Comparison of ENCODE assay signal across 14 cellular contexts in the genomic region with DNA sequence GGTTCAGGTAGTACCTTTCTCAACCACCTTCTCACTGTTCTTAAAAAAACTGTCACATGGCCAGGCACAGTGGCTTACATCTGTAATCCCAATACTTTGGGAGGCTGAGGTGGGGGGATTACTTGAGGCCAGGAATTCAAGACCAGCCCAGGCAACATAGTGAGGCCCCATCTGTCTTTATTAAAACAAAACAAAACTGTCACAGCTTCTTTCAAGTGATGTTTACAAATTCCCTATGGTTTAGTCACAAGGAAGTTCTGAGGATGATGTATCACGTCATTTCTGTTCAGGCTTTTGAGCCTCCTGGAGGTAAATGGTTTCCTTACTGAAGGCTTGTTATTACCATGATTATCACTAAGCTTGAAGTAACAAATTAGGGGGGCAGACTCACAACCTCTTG.
A peak's percentile ranks its signal among the peaks of the same experiment; 100 is the strongest.
DNase-seq lines count a peak whose midpoint lies in the region; ATAC-seq, FAIRE-seq and TF ChIP-seq lines count a peak whose summit lies in the region.
"Had no signal": no experiment of that assay in that cellular context is flagged by ENCODE, and none has a peak within 500 bp of the region (broad histone marks: within the 10 kb centered on the region; RNA-seq: fewer than 3 reads in every experiment).

No MANE protein-coding gene starts in this region.

- H4K12ac ChIP-seq in trophoblast cell (ENCODE audit: low read depth, low read length) = no peak overlapping the region

- DNase-seq in EH (ENCODE audit: low read depth) = peak; percentile 40
- no peak for DNase-seq in RWPE2 (ENCODE audit: low spot score)
- peak; percentile 47 for DNase-seq in fibroblast of mammary gland (ENCODE audit: low read depth)
- DNase-seq in trophoblast cell = peak in 1 of 2 donors; percentile 75
- DNase-seq in activated naive CD4-positive, alpha-beta T cell (lab: John Stamatoyannopoulos, UW) = no peak
- no peak for DNase-seq in heart right ventricle
- DNase-seq in GM12892 (ENCODE audit: insufficient read length) = no peak
- DNase-seq: activated CD4-positive, CD25-positive, alpha-beta regulatory T cell treated with anti-CD3 and anti-CD28 coated beads, Interleukin-2, amount 50 U/mL, for 72 hours; activated T-cell treated with anti-CD3 and anti-CD28 coated beads for 4 hours; anterior cingulate cortex; NCI-H2107; sigmoid colon had no signal

- H3K4me2 ChIP-seq in trophoblast cell (ENCODE audit: low read length) = no peak overlapping the region
- H3K4me2 ChIP-seq: KMS-11 had no signal

- H3K36me3 ChIP-seq in RWPE2 (ENCODE audit: low read depth) = no peaks in the 10 kb centered on the region
- no peaks in the 10 kb centered on the region for H3K36me3 ChIP-seq in trophoblast cell (ENCODE audit: control insufficient read depth in 1 of 2, insufficient read depth in 2 of 2, low read length in 2 of 2)
- H3K36me3 ChIP-seq in heart right ventricle = no peaks in the 10 kb centered on the region
- H3K36me3 ChIP-seq: sigmoid colon had no signal

- H3K79me1 ChIP-seq in trophoblast cell (ENCODE audit: low read length) = peaks cover 7% of the 10 kb centered on the region

- H3K4me3 ChIP-seq in RWPE2 (ENCODE audit: severe bottlenecking) (no peak overlapping the region), fibroblast of mammary gland (ENCODE audit: control insufficient read depth, low read depth, low read length) (no peak overlapping the region), trophoblast cell (ENCODE audit: low read depth, low read length) (no peak overlapping the region), heart right ventricle (no peak overlapping the region)
- H3K4me3 ChIP-seq: sigmoid colon had no signal

- no peak overlapping the region for H2AFZ ChIP-seq in trophoblast cell (ENCODE audit: insufficient read depth, low read length, poor library complexity)

- H3K23ac ChIP-seq in trophoblast cell (ENCODE audit: low read length) = no peak overlapping the region

- H3K4me1 ChIP-seq in RWPE2 (ENCODE audit: insufficient read depth, poor library complexity, severe bottlenecking) = no peaks in the 10 kb centered on the region
- peaks cover 5 to 14% of the 10 kb centered on the region in 2 experiments for H3K4me1 ChIP-seq in trophoblast cell (ENCODE audit: control insufficient read depth in 1 of 2, insufficient read depth in 2 of 2, low read length in 2 of 2)
- H3K4me1 ChIP-seq in heart right ventricle = no peaks in the 10 kb centered on the region
- H3K4me1 ChIP-seq: sigmoid colon had no signal

- H3K27me3 ChIP-seq in RWPE2 (ENCODE audit: insufficient read depth, poor library complexity, severe bottlenecking) (no peaks in the 10 kb centered on the region), trophoblast cell (ENCODE audit: insufficient read depth, low read length) (no peaks in the 10 kb centered on the region), heart right ventricle (no peaks in the 10 kb centered on the region)
- H3K27me3 ChIP-seq: sigmoid colon had no signal

- no peak overlapping the region for H3K9ac ChIP-seq in trophoblast cell (ENCODE audit: low read length)
- H3K9ac ChIP-seq: KMS-11 had no signal

- H3K27ac ChIP-seq in RWPE2 (ENCODE audit: poor library complexity, severe bottlenecking) (no peak overlapping the region), trophoblast cell (ENCODE audit: low read depth, low read length) (peak overlapping the region; percentile 43), heart right ventricle (no peak overlapping the region)
- H3K27ac ChIP-seq: KMS-11, sigmoid colon had no signal

- no peak overlapping the region for H3K18ac ChIP-seq in trophoblast cell (ENCODE audit: low read length)

- peak overlapping the region; percentile 63 for H2BK5ac ChIP-seq in trophoblast cell (ENCODE audit: low read depth, low read length, poor library complexity)

- H3K14ac ChIP-seq in trophoblast cell (ENCODE audit: low read length) = no peak overlapping the region

- peak; percentile 45; the same call in 1 of the 3 replicates for ATAC-seq in RWPE2 (ENCODE audit: low read depth)
- ATAC-seq in HG02884 (IDR thresholded peaks at IDR 0.05; ENCODE audit: unreplicated experiment) = no peak
- no peak for ATAC-seq in heart right ventricle

- no peak overlapping the region for H4K91ac ChIP-seq in trophoblast cell (ENCODE audit: low read depth, low read length)

- H3K4ac ChIP-seq in trophoblast cell (ENCODE audit: low read depth, low read length) = no peak overlapping the region

- H3K79me2 ChIP-seq in trophoblast cell (ENCODE audit: control insufficient read depth, insufficient read depth, low read length, poor library complexity) = peaks cover 3% of the 10 kb centered on the region

- H2BK120ac ChIP-seq in trophoblast cell (ENCODE audit: insufficient read depth, low read length, poor library complexity) = no peak overlapping the region

- no peak overlapping the region for H4K8ac ChIP-seq in trophoblast cell (ENCODE audit: low read depth, low read length)

- FAIRE-seq in GM12892 (lab: Jason Lieb, UNC) = no peak

- intact Hi-C loops in heart right ventricle (cut with DNase I) = no loop called here

- TF ChIP-seq CTCF in RWPE2 (IDR thresholded peaks at IDR 0.05; ENCODE audit: poor library complexity, severe bottlenecking) = no peak
- no peak for TF ChIP-seq CTCF in fibroblast of mammary gland (conservative IDR thresholded peaks at IDR 0.05; ENCODE audit: control insufficient read depth, insufficient read depth, low read depth, low read length)
- no peak for TF ChIP-seq CTCF in heart right ventricle (IDR thresholded peaks at IDR 0.05)

- TF ChIP-seq POLR2A in GM12892 (IDR thresholded peaks at IDR 0.05; ENCODE audit: low read depth, low read length) = no peak

- peak overlapping the region; percentile 58 for H2BK12ac ChIP-seq in trophoblast cell (ENCODE audit: low read length)

- WGBS in trophoblast cell (ENCODE audit: extremely low coverage, insufficient coverage, insufficient read length) = no CpG with 5 or more reads among the region's 1 CpG
- 61 to 76% methylated on average over 1 of the region's 1 CpG for WGBS in heart right ventricle, 2 donors

- H3K9me3 ChIP-seq in RWPE2 (ENCODE audit: severe bottlenecking) = no peaks in the 10 kb centered on the region
- no peaks in the 10 kb centered on the region for H3K9me3 ChIP-seq in trophoblast cell (ENCODE audit: insufficient read depth, low read depth, low read length)
- H3K9me3 ChIP-seq in heart right ventricle = no peaks in the 10 kb centered on the region
- H3K9me3 ChIP-seq: sigmoid colon had no signal

- H2AK5ac ChIP-seq in trophoblast cell (ENCODE audit: low read length) = no peak overlapping the region

Comparison
In these comparisons a context has a peak if more than half of its experiments do, and no peak if none do; other contexts are left out.
1. DNase-seq: peak in EH (single experiment) and fibroblast of mammary gland (single experiment); none in RWPE2 (single experiment), activated naive CD4-positive, alpha-beta T cell (0 of 4), heart right ventricle (0 of 2) and GM12892 (single experiment).